In the genomic region with DNA sequence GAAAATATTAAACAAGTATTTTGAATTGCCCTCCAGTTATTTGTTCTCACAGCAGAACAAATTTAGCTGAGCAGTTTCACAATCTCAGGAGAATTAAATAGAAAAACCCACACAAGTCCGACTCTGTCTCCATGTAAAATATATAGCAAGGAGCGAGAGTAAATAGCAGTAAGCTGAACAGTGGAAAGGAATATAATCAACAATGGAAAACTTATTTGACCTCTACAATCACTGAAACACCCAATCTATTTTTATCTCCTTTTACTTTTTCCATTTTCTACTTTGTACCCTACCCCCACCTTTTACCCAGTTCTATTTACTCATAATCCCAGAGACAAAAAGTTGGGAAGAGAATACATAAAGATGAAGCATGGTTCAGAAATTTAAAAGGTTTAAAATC, we compare ENCODE assay signal across 26 cellular contexts.
"Had no signal": no experiment of that assay in that cellular context is flagged by ENCODE, and none has a peak within 500 bp of the region (broad histone marks: within the 10 kb centered on the region; RNA-seq: fewer than 3 reads in every experiment).

No MANE protein-coding gene starts in this region.

- H3K27ac Mint-ChIP-seq: activated B cell treated with CpG ODN at 0.5 μM for 24 hours; activated CD4-positive, alpha-beta T cell treated with anti-CD3 and anti-CD28 coated beads, Interleukin-2, amount 10 ng/mL, durations not matched to agents 24 days and 14 days; activated CD8-positive, alpha-beta memory T cell treated with anti-CD3 and anti-CD28 coated beads, Interleukin-2, amount 10 ng/mL, durations not matched to agents 7 days and 5 days; activated naive CD8-positive, alpha-beta T cell treated with anti-CD3 and anti-CD28 coated beads, Interleukin-2, amount 50 U/mL, for 24 hours; activated T-cell treated with anti-CD3 and anti-CD28 coated beads, Interleukin-2, amount 50 U/mL, for 24 hours; T-helper 17 cell had no signal

- DNase-seq: activated B cell treated with CpG ODN at 0.5 μM for 24 hours; activated CD4-positive, alpha-beta T cell treated with anti-CD3 and anti-CD28 coated beads for 1 hour; activated CD4-positive, alpha-beta T cell treated with anti-CD3 and anti-CD28 coated beads, Interleukin-2, amount 10 ng/mL, durations not matched to agents 24 days and 14 days; activated CD4-positive, alpha-beta T cell treated with anti-CD3 and anti-CD28 coated beads, Interleukin-2, amount 50 U/mL, for 48 hours; activated CD8-positive, alpha-beta memory T cell treated with anti-CD3 and anti-CD28 coated beads, Interleukin-2, amount 10 ng/mL, durations not matched to agents 7 days and 5 days; activated effector memory CD4-positive, alpha-beta T cell treated with anti-CD3 and anti-CD28 coated beads, Interleukin-2, amount 50 U/mL, for 16 hours; activated naive CD4-positive, alpha-beta T cell treated with Interleukin-2 at 50 U/mL for 16 hours; activated naive CD8-positive, alpha-beta T cell treated with anti-CD3 and anti-CD28 coated beads, Interleukin-2, amount 50 U/mL, for 24 hours; activated T-cell treated with anti-CD3 and anti-CD28 coated beads, Interleukin-2, amount 50 U/mL, for 24 hours; central memory CD4-positive, alpha-beta T cell; KG1; NCI-H1092 treated with DMSO at 0.1 percent for 48 hours; NCI-H1417 treated with DMSO at 0.1 percent for 48 hours; NCI-H1694; NCI-H2029; NCI-H2107; NCI-H2171 treated with DMSO at 0.1 percent for 48 hours; NCI-H345; NCI-H510A; NCI-H69; PC-3; SHP77; T-helper 17 cell; T-helper 9 cell had no signal

- ATAC-seq: activated CD8-positive, alpha-beta memory T cell treated with anti-CD3 and anti-CD28 coated beads, Interleukin-2, amount 10 ng/mL, durations not matched to agents 7 days and 5 days; activated naive CD4-positive, alpha-beta T cell treated with anti-CD3 and anti-CD28 coated beads, Interleukin-2, amount 50 U/mL, for 72 hours; activated naive CD8-positive, alpha-beta T cell treated with anti-CD3 and anti-CD28 coated beads, Interleukin-2, amount 50 U/mL, for 24 hours; PC-3; T-helper 17 cell had no signal

- H3K27me3 Mint-ChIP-seq: activated B cell treated with CpG ODN at 0.5 μM for 24 hours; activated CD4-positive, alpha-beta T cell treated with anti-CD3 and anti-CD28 coated beads, Interleukin-2, amount 10 ng/mL, durations not matched to agents 24 days and 14 days; activated CD8-positive, alpha-beta memory T cell treated with anti-CD3 and anti-CD28 coated beads, Interleukin-2, amount 10 ng/mL, durations not matched to agents 7 days and 5 days; activated naive CD8-positive, alpha-beta T cell treated with anti-CD3 and anti-CD28 coated beads, Interleukin-2, amount 50 U/mL, for 24 hours; activated T-cell treated with anti-CD3 and anti-CD28 coated beads, Interleukin-2, amount 50 U/mL, for 24 hours; IgD-negative memory B cell; T-helper 17 cell had no signal

- H3K4me3 Mint-ChIP-seq: activated B cell treated with CpG ODN at 0.5 μM for 24 hours; activated CD4-positive, alpha-beta T cell treated with anti-CD3 and anti-CD28 coated beads, Interleukin-2, amount 10 ng/mL, durations not matched to agents 24 days and 14 days; activated CD8-positive, alpha-beta memory T cell treated with anti-CD3 and anti-CD28 coated beads, Interleukin-2, amount 10 ng/mL, durations not matched to agents 7 days and 5 days; activated naive CD8-positive, alpha-beta T cell treated with anti-CD3 and anti-CD28 coated beads, Interleukin-2, amount 50 U/mL, for 24 hours; activated T-cell treated with anti-CD3 and anti-CD28 coated beads, Interleukin-2, amount 50 U/mL, for 24 hours; IgD-negative memory B cell; T-helper 17 cell had no signal

- H3K9me3 Mint-ChIP-seq: activated B cell treated with CpG ODN at 0.5 μM for 24 hours; activated naive CD8-positive, alpha-beta T cell treated with anti-CD3 and anti-CD28 coated beads, Interleukin-2, amount 50 U/mL, for 24 hours; activated T-cell treated with anti-CD3 and anti-CD28 coated beads, Interleukin-2, amount 50 U/mL, for 24 hours; IgD-negative memory B cell had no signal
